Comparison of ENCODE assay signal across 10 cellular contexts in the genomic region with DNA sequence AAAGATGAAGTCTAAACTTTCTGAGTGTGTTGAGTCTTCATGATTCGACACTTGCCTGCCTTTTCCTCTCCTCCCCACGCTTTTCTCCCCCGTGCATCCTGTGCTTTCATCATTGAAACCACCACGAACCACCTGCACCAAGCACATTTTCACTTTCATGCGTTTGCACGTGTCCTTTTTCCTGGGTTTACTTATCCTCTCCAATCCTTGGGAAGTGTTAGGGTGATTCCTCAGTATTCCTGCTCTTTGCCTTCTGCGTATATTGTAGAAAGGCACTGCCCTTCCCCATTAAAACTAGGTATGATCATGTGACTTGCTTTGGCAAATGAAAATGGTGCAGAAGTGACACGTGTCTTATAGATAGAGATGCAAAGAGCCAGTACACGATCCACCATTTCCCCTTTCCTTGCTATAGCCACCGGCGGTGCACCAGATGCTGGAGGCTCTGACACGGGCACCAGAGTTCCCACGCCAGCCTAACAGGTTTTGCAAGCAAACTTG.
DNase-seq lines count a peak whose midpoint lies in the region; ATAC-seq, FAIRE-seq and TF ChIP-seq lines count a peak whose summit lies in the region.
"Had no signal": no experiment of that assay in that cellular context is flagged by ENCODE, and none has a peak within 500 bp of the region (broad histone marks: within the 10 kb centered on the region; RNA-seq: fewer than 3 reads in every experiment).

No MANE protein-coding gene starts in this region.

- intact Hi-C loops in ascending aorta (cut with DNase I) (no loop called here), lower leg skin (cut with DNase I; ENCODE audit: low total_unique reads) (no loop called here)

- H3K36me3 ChIP-seq in Loucy (ENCODE audit: insufficient read depth, low read length) (no peaks in the 10 kb centered on the region), ascending aorta (no peaks in the 10 kb centered on the region)

- POLR2A ChIA-PET in A549 (lab: Yijun Ruan, JAX), result no interaction called here

- no peaks in the 10 kb centered on the region for H3F3A ChIP-seq in Loucy (ENCODE audit: low read depth)

- no peaks in the 10 kb centered on the region for H4K20me1 ChIP-seq in Loucy (ENCODE audit: insufficient read depth, low read length, poor library complexity, severe bottlenecking)

- H2AFZ ChIP-seq in Loucy (ENCODE audit: low read length), result peak overlapping the region; percentile 99

- no peak for TF ChIP-seq EP300 in A549 (IDR thresholded peaks at IDR 0.05)

- DNase-seq in A549 (ENCODE audit: low read depth in 1 of 2, low spot score in 1 of 2) (no peak), ascending aorta (ENCODE audit: low spot score in 2 of 2) (no peak), lower leg skin (ENCODE audit: low spot score in 2 of 2) (no peak), nephron progenitor cell (no peak)
- DNase-seq in activated naive CD4-positive, alpha-beta T cell treated with anti-CD3 and anti-CD28 coated beads, Interleukin-2, amount 50 U/mL, for 16 hours, result peak; percentile 42
- DNase-seq: effector CD4-positive, alpha-beta T cell; NCI-H2081 had no signal

- WGBS in A549 (ENCODE audit: missing lambda C conversion rate), result 66% methylated on average over 13 of the region's 13 CpGs
- 58 to 63% methylated on average over 13 of the region's 13 CpGs for WGBS in lower leg skin, 2 donors

- H3K4me1 ChIP-seq in A549, result no peaks in the 10 kb centered on the region
- H3K4me1 ChIP-seq in Loucy (ENCODE audit: insufficient read depth, low read length, poor library complexity, severe bottlenecking), result peaks cover 14% of the 10 kb centered on the region
- no peaks in the 10 kb centered on the region for H3K4me1 ChIP-seq in ascending aorta

- ATAC-seq in A549, result no peak
- peak; percentile 61 for ATAC-seq in GM19455 (IDR thresholded peaks at IDR 0.05; ENCODE audit: unreplicated experiment)
- no peak for ATAC-seq in GM21825 (IDR thresholded peaks at IDR 0.05; ENCODE audit: unreplicated experiment)

- TF ChIP-seq CTCF in A549 (IDR thresholded peaks at IDR 0.05) (no peak), Loucy (conservative IDR thresholded peaks at IDR 0.05; ENCODE audit: low read length) (no peak), ascending aorta (IDR thresholded peaks at IDR 0.05) (no peak), lower leg skin (IDR thresholded peaks at IDR 0.05) (no peak), nephron progenitor cell (IDR thresholded peaks at IDR 0.05) (no peak)

- no peaks in the 10 kb centered on the region for H3K79me2 ChIP-seq in Loucy (ENCODE audit: insufficient read depth, low read length)

- no peak for TF ChIP-seq RAD21 in A549 (conservative IDR thresholded peaks at IDR 0.05 in 1 of 2, IDR thresholded peaks at IDR 0.05 in 1 of 2)

- H3K4me2 ChIP-seq in A549 (no peak overlapping the region), Loucy (ENCODE audit: low read depth, low read length, poor library complexity, severe bottlenecking) (peak overlapping the region; percentile 80)

- H3K9me2 ChIP-seq in Loucy (replicated peaks; ENCODE audit: low read depth, low read length), result no peaks in the 10 kb centered on the region

- no peak overlapping the region for H3K27ac Mint-ChIP-seq in nephron progenitor cell

- H3K9ac ChIP-seq in Loucy (ENCODE audit: low read depth, low read length, poor library complexity, severe bottlenecking), result peak overlapping the region; percentile 50

- H3K9me3 ChIP-seq in A549 (no peaks in the 10 kb centered on the region), Loucy (ENCODE audit: insufficient read depth, low read depth, low read length) (no peaks in the 10 kb centered on the region), ascending aorta (no peaks in the 10 kb centered on the region)

- CTCF ChIA-PET in A549 (lab: Yijun Ruan, JAX), result interaction anchor here (1.1 kb wide), 1 partner anchor 25 kb away, joined by 3 read pairs; no protein-coding TSS in a partner anchor

- no peak for FAIRE-seq in A549 (lab: Jason Lieb, UNC)

- H3K27ac ChIP-seq in A549, result no peak overlapping the region
- H3K27ac ChIP-seq in ascending aorta, result no peak overlapping the region

- no peak for TF ChIP-seq POLR2A in A549 (IDR thresholded peaks at IDR 0.05; ENCODE audit: low read length)
- TF ChIP-seq POLR2A in lower leg skin (IDR thresholded peaks at IDR 0.05), result no peak

- peaks cover 18% of the 10 kb centered on the region for H3K27me3 Mint-ChIP-seq in nephron progenitor cell (ENCODE audit: low read depth, poor library complexity)

- H3K4me1 Mint-ChIP-seq in nephron progenitor cell, result no peaks in the 10 kb centered on the region

- no peak overlapping the region for H3K4me3 ChIP-seq in A549
- peak overlapping the region; percentile 75 for H3K4me3 ChIP-seq in Loucy (ENCODE audit: low read length, poor library complexity, severe bottlenecking)
- no peak overlapping the region for H3K4me3 ChIP-seq in ascending aorta
- no peak overlapping the region for H3K4me3 ChIP-seq in lower leg skin (ENCODE audit: low read depth, poor library complexity, severe bottlenecking)

- H3K4me3 Mint-ChIP-seq in nephron progenitor cell, result no peak overlapping the region

- no peaks in the 10 kb centered on the region for H3K36me3 Mint-ChIP-seq in nephron progenitor cell (ENCODE audit: low read depth)

- H3K9me3 Mint-ChIP-seq in nephron progenitor cell, result no peaks in the 10 kb centered on the region

- H3K27me3 ChIP-seq in Loucy (ENCODE audit: insufficient read depth, low read length, poor library complexity, severe bottlenecking), result no peaks in the 10 kb centered on the region
- no peaks in the 10 kb centered on the region for H3K27me3 ChIP-seq in ascending aorta

TF ChIP-seq in A549, 52 proteins besides CTCF, POLR2A, EP300 and RAD21:
- no peak for TF ChIP-seq TFCP2L1 (CRISPR knock-in tag; IDR thresholded peaks at IDR 0.05)
- TF ChIP-seq, protein P1, sequence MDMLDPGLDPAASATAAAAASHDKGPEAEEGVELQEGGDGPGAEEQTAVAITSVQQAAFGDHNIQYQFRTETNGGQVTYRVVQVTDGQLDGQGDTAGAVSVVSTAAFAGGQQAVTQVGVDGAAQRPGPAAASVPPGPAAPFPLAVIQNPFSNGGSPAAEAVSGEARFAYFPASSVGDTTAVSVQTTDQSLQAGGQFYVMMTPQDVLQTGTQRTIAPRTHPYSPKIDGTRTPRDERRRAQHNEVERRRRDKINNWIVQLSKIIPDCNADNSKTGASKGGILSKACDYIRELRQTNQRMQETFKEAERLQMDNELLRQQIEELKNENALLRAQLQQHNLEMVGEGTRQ (IDR thresholded peaks at IDR 0.05), result peak; percentile 71
- no peak for TF ChIP-seq MYC (IDR thresholded peaks at IDR 0.05; ENCODE audit: borderline replicate concordance, low read length)
- no peak for TF ChIP-seq PHF8 (IDR thresholded peaks at IDR 0.05; ENCODE audit: borderline replicate concordance, low read depth)
